Comparison of ENCODE assay signal across 28 cellular contexts in genomic region chr20:46657137-46657536, GRCh38.
"Had no signal": no experiment of that assay in that cellular context is flagged by ENCODE, and none has a peak within 500 bp of the region (broad histone marks: within the 10 kb centered on the region; RNA-seq: fewer than 3 reads in every experiment).

No MANE protein-coding gene starts in this region.

- ATAC-seq: stimulated activated effector memory CD8-positive, alpha-beta T cell treated with anti-CD3 and anti-CD28 coated beads, Interleukin-12 subunit alpha, Interleukin-12 subunit beta, amount 100 ng/mL, for 72 hours; stimulated activated memory B cell treated with anti-CD40 and anti-IgM and Interleukin-4, amounts not matched to agents 10 μg/mL and 1 μg/mL and 100 μg/mL, for 72 hours; stimulated activated naive B cell treated with anti-CD40 and anti-IgM and Interleukin-4, amounts not matched to agents 10 μg/mL and 1 μg/mL and 100 μg/mL, for 72 hours; stimulated activated naive CD8-positive, alpha-beta T cell treated with anti-CD3 and anti-CD28 coated beads, Interleukin-15, amount 100 ng/mL, for 72 hours; stimulated activated naive CD8-positive, alpha-beta T cell treated with anti-CD3 and anti-CD28 coated beads, Interleukin-15, Interleukin-2, amounts not matched to agents 100 U/mL and 50 U/mL, for 24 hours; upper lobe of right lung had no signal

- H3K4me1 ChIP-seq: stomach, suprapubic skin, thyroid gland, tibial artery, tibial nerve, transverse colon, upper lobe of left lung, upper lobe of right lung, uterus, vagina had no signal

- H3K27ac Mint-ChIP-seq: stimulated activated effector memory CD8-positive, alpha-beta T cell treated with anti-CD3 and anti-CD28 coated beads, Interleukin-12 subunit alpha, Interleukin-12 subunit beta, amount 100 ng/mL, for 72 hours; stimulated activated memory B cell treated with anti-CD40 and anti-IgM and Interleukin-4, amounts not matched to agents 10 μg/mL and 1 μg/mL and 100 μg/mL, for 72 hours; stimulated activated naive B cell treated with anti-CD40 and anti-IgM and Interleukin-4, amounts not matched to agents 10 μg/mL and 1 μg/mL and 100 μg/mL, for 72 hours; stimulated activated naive CD8-positive, alpha-beta T cell treated with anti-CD3 and anti-CD28 coated beads, Interleukin-15, amount 100 ng/mL, for 72 hours; stimulated activated naive CD8-positive, alpha-beta T cell treated with anti-CD3 and anti-CD28 coated beads, Interleukin-15, Interleukin-2, amounts not matched to agents 100 ng/mL and 50 ng/mL, for 24 hours had no signal

- H3K4me1 Mint-ChIP-seq: stimulated activated memory B cell treated with anti-CD40 and anti-IgM and Interleukin-4, amounts not matched to agents 10 μg/mL and 1 μg/mL and 100 μg/mL, for 72 hours; stimulated activated naive B cell treated with anti-CD40 and anti-IgM and Interleukin-4, amounts not matched to agents 10 μg/mL and 1 μg/mL and 100 μg/mL, for 72 hours; stimulated activated naive CD8-positive, alpha-beta T cell treated with anti-CD3 and anti-CD28 coated beads, Interleukin-15, amount 100 ng/mL, for 72 hours had no signal

- H3K4me3 Mint-ChIP-seq: stimulated activated effector memory CD8-positive, alpha-beta T cell treated with anti-CD3 and anti-CD28 coated beads, Interleukin-12 subunit alpha, Interleukin-12 subunit beta, amount 100 ng/mL, for 72 hours; stimulated activated memory B cell treated with anti-CD40 and anti-IgM and Interleukin-4, amounts not matched to agents 10 μg/mL and 1 μg/mL and 100 μg/mL, for 72 hours; stimulated activated naive B cell treated with anti-CD40 and anti-IgM and Interleukin-4, amounts not matched to agents 10 μg/mL and 1 μg/mL and 100 μg/mL, for 72 hours; stimulated activated naive CD8-positive, alpha-beta T cell treated with anti-CD3 and anti-CD28 coated beads, Interleukin-15, amount 100 ng/mL, for 72 hours; stimulated activated naive CD8-positive, alpha-beta T cell treated with anti-CD3 and anti-CD28 coated beads, Interleukin-15, Interleukin-2, amounts not matched to agents 100 ng/mL and 50 ng/mL, for 24 hours had no signal

- H3K9me3 ChIP-seq: suprapubic skin, testis, thoracic aorta, thyroid gland, transverse colon, upper lobe of left lung, upper lobe of right lung, uterus, vagina had no signal

- H3K27ac ChIP-seq: stomach, suprapubic skin, testis, thoracic aorta, thyroid gland, tibial artery, tibial nerve, transverse colon, upper lobe of left lung, upper lobe of right lung, uterus, vagina had no signal

- DNase-seq: stimulated activated CD4-positive, alpha-beta T cell treated with anti-CD3 and anti-CD28 coated beads, Interleukin-2, amount 100 ng/mL, for 24 hours; stimulated activated CD4-positive, alpha-beta T cell treated with anti-CD3 and anti-CD28 coated beads, Interleukin-2, amount 100 ng/mL, for 48 hours; stimulated activated CD4-positive, alpha-beta T cell treated with anti-CD3 and anti-CD28 coated beads, Interleukin-4, amount 100 ng/mL, for 1 hour; stimulated activated CD4-positive, alpha-beta T cell treated with anti-CD3 and anti-CD28 coated beads, Interleukin-4, amount 100 ng/mL, for 24 hours; stimulated activated CD4-positive, alpha-beta T cell treated with anti-CD3 and anti-CD28 coated beads, Interleukin-4, amount 100 ng/mL, for 4 hours; stimulated activated CD8-positive, alpha-beta memory T cell treated with anti-CD3 and anti-CD28 coated beads, Interleukin-4, amount 100 ng/mL, for 48 hours; stimulated activated naive B cell treated with anti-CD40 and anti-IgM and Interleukin-4, amounts not matched to agents 10 μg/mL and 1 μg/mL and 100 μg/mL, for 72 hours; stimulated activated naive CD4-positive, alpha-beta T cell; stimulated activated naive CD4-positive, alpha-beta T cell treated with Interleukin-2 at 50 U/mL for 16 hours; stimulated activated naive CD8-positive, alpha-beta T cell treated with anti-CD3 and anti-CD28 coated beads, Interleukin-15, amount 100 ng/mL, for 72 hours; stimulated activated naive CD8-positive, alpha-beta T cell treated with anti-CD3 and anti-CD28 coated beads, Interleukin-15, Interleukin-2, amounts not matched to agents 100 U/mL and 50 U/mL, for 24 hours; stomach; substantia nigra; testis; thyroid gland; transverse colon; upper lobe of left lung; upper lobe of right lung; uterus had no signal

- H3K27me3 ChIP-seq: testis, thyroid gland, upper lobe of left lung, vagina had no signal

- H3K4me3 ChIP-seq: stomach, suprapubic skin, testis, thoracic aorta, thyroid gland, tibial artery, tibial nerve, transverse colon, upper lobe of left lung, upper lobe of right lung, uterus, vagina had no signal

- H3K36me3 ChIP-seq: suprapubic skin, thoracic aorta, thyroid gland, tibial artery, transverse colon, upper lobe of left lung, upper lobe of right lung, uterus, vagina had no signal

- H3K36me3 Mint-ChIP-seq: stimulated activated effector memory CD8-positive, alpha-beta T cell treated with anti-CD3 and anti-CD28 coated beads, Interleukin-12 subunit alpha, Interleukin-12 subunit beta, amount 100 ng/mL, for 72 hours; stimulated activated memory B cell treated with anti-CD40 and anti-IgM and Interleukin-4, amounts not matched to agents 10 μg/mL and 1 μg/mL and 100 μg/mL, for 72 hours had no signal

- FAIRE-seq: urothelium cell line had no signal

- H3K9me3 Mint-ChIP-seq: stimulated activated effector memory CD8-positive, alpha-beta T cell treated with anti-CD3 and anti-CD28 coated beads, Interleukin-12 subunit alpha, Interleukin-12 subunit beta, amount 100 ng/mL, for 72 hours; stimulated activated memory B cell treated with anti-CD40 and anti-IgM and Interleukin-4, amounts not matched to agents 10 μg/mL and 1 μg/mL and 100 μg/mL, for 72 hours; stimulated activated naive B cell treated with anti-CD40 and anti-IgM and Interleukin-4, amounts not matched to agents 10 μg/mL and 1 μg/mL and 100 μg/mL, for 72 hours; stimulated activated naive CD8-positive, alpha-beta T cell treated with anti-CD3 and anti-CD28 coated beads, Interleukin-15, Interleukin-2, amounts not matched to agents 100 ng/mL and 50 ng/mL, for 24 hours had no signal
